ENCODE assay signal across 1 cellular context in the genomic region with DNA sequence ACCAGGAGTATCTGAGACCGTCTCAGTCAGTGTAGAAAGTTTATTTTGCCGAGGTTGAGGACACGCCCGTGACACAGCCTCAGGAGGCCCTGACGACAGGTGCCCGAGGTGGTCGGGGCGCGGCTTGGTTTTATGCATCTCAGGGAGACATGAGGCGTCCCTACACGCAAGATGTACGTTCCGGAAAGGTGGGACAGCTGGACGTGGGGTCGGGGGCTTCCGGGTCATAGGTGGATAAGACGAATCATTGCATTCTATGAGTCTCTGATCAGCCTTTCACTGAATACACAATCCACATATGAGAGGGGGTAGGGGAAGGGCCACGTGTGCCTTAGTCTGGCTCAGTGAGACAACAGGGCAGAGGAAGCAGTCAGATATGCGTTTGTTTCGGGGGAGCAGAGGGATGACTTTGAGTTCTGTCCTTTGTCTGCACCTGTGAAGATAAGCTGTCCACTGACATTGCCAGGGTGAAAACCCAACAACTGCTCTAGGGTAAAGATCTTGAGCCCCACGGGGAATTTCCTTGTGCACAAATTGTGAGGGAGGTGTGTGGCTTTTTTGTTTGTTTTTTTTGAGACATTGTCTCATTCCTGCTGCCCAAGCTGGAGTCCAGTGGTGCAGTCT.
TF ChIP-seq lines count a peak whose summit lies in the region.

No MANE protein-coding gene starts in this region.

TF ChIP-seq in WTC11, 78 proteins besides CTCF, POLR2A, EP300 and RAD21 (continued from another document):
- TF ChIP-seq USF1 (CRISPR knock-in tag; IDR thresholded peaks at IDR 0.05) = no peak
- no peak for TF ChIP-seq ELF4 (CRISPR knock-in tag; IDR thresholded peaks at IDR 0.05; ENCODE audit: low read depth)
- no peak for TF ChIP-seq AR (CRISPR knock-in tag; IDR thresholded peaks at IDR 0.05)
- TF ChIP-seq, protein P1, sequence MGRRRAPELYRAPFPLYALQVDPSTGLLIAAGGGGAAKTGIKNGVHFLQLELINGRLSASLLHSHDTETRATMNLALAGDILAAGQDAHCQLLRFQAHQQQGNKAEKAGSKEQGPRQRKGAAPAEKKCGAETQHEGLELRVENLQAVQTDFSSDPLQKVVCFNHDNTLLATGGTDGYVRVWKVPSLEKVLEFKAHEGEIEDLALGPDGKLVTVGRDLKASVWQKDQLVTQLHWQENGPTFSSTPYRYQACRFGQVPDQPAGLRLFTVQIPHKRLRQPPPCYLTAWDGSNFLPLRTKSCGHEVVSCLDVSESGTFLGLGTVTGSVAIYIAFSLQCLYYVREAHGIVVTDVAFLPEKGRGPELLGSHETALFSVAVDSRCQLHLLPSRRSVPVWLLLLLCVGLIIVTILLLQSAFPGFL (CRISPR knock-in tag; IDR thresholded peaks at IDR 0.05; ENCODE audit: borderline replicate concordance) = no peak
- TF ChIP-seq ATF1 (CRISPR knock-in tag; IDR thresholded peaks at IDR 0.05) = no peak
- no peak for TF ChIP-seq NFATC4 (CRISPR knock-in tag; IDR thresholded peaks at IDR 0.05)
- TF ChIP-seq ZNF138 (CRISPR knock-in tag; conservative IDR thresholded peaks at IDR 0.05) = no peak
- no peak for TF ChIP-seq ZNF281 (CRISPR knock-in tag; IDR thresholded peaks at IDR 0.05)
- no peak for TF ChIP-seq JAZF1 (CRISPR knock-in tag; IDR thresholded peaks at IDR 0.05)
- no peak for TF ChIP-seq JUN (CRISPR knock-in tag; IDR thresholded peaks at IDR 0.05)
- TF ChIP-seq, protein P2, sequence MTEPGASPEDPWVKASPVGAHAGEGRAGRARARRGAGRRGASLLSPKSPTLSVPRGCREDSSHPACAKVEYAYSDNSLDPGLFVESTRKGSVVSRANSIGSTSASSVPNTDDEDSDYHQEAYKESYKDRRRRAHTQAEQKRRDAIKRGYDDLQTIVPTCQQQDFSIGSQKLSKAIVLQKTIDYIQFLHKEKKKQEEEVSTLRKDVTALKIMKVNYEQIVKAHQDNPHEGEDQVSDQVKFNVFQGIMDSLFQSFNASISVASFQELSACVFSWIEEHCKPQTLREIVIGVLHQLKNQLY (CRISPR knock-in tag; IDR thresholded peaks at IDR 0.05) = no peak
TF ChIP-seq in WTC11: peak in this region for 0.
